ENCODE assay signal across 28 cellular contexts in the genomic region with DNA sequence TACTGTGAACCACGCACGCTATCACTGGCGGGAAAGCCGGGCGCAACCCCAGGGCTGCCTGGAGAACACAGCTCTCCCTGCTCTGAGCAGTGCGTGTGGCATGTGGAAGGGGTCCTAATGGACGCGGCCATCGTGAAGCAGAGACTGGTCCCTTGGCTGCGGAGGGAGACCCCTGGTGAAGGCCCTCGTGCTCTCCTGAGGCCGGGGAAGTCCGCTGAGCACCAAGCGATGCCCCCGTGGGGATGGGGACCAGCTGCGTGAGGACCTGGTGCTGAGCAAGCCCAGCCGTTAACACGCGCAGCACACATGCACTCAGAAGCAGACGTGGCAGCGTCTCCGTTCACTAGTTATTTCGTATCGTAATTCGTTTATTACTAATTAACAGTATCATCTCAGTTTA.
"Had no signal": no experiment of that assay in that cellular context is flagged by ENCODE, and none has a peak within 500 bp of the region (broad histone marks: within the 10 kb centered on the region; RNA-seq: fewer than 3 reads in every experiment).

No MANE protein-coding gene starts in this region.

- FAIRE-seq: colon, endometrium, endothelial cell of umbilical vein, frontal cortex had no signal

- H3K27ac ChIP-seq: colonic mucosa, coronary artery, dorsolateral prefrontal cortex, epithelial cell of prostate, esophagus muscularis mucosa, esophagus squamous epithelium, foreskin keratinocyte, gastrocnemius medialis, gastroesophageal sphincter, heart left ventricle, heart right ventricle had no signal

- H3K9me3 ChIP-seq: colonic mucosa, esophagus muscularis mucosa, esophagus squamous epithelium, gastrocnemius medialis, gastroesophageal sphincter, heart left ventricle, heart right ventricle had no signal

- ATAC-seq: effector memory CD8-positive, alpha-beta T cell; esophagus mucosa; foreskin keratinocyte; gastrocnemius medialis; gastroesophageal sphincter; heart left ventricle; heart right ventricle had no signal

- H3K4me3 Mint-ChIP-seq: dendritic cell treated with granulocyte-macrophage colony-stimulating factor and Interleukin-4, amounts not matched to agents 40 ng/mL and 50 ng/mL, for 4 days; effector memory CD8-positive, alpha-beta T cell; endodermal cell had no signal

- H3K27me3 ChIP-seq: colonic mucosa, dorsolateral prefrontal cortex, esophagus muscularis mucosa, esophagus squamous epithelium, foreskin keratinocyte, gastrocnemius medialis, gastroesophageal sphincter, heart left ventricle, heart right ventricle had no signal

- H3K4me1 Mint-ChIP-seq: endodermal cell had no signal

- H3K9me3 Mint-ChIP-seq: dendritic cell treated with granulocyte-macrophage colony-stimulating factor and Interleukin-4, amounts not matched to agents 40 ng/mL and 50 ng/mL, for 4 days; effector memory CD8-positive, alpha-beta T cell; endodermal cell had no signal

- DNase-seq: colonic mucosa; cortex of kidney; dermis blood vessel endothelial cell; dorsolateral prefrontal cortex; effector CD4-positive, alpha-beta T cell; effector CD8-positive, alpha-beta T cell; effector memory CD4-positive, alpha-beta T cell; effector memory CD8-positive, alpha-beta T cell; endodermal cell; erythroblast; esophagus squamous epithelium; foreskin fibroblast; foreskin keratinocyte; foreskin melanocyte; gastrocnemius medialis; head of caudate nucleus; heart left ventricle; heart right ventricle had no signal

- H3K4me1 ChIP-seq: colonic mucosa, foreskin keratinocyte, gastrocnemius medialis had no signal

- H3K36me3 ChIP-seq: gastrocnemius medialis had no signal

- H3K4me3 ChIP-seq: colonic mucosa, coronary artery, dorsolateral prefrontal cortex, esophagus muscularis mucosa, esophagus squamous epithelium, gastrocnemius medialis, gastroesophageal sphincter, heart left ventricle, heart right ventricle had no signal

- H3K27me3 Mint-ChIP-seq: dendritic cell treated with granulocyte-macrophage colony-stimulating factor and Interleukin-4, amounts not matched to agents 40 ng/mL and 50 ng/mL, for 4 days; effector memory CD8-positive, alpha-beta T cell had no signal

- H3K27ac Mint-ChIP-seq: dendritic cell treated with granulocyte-macrophage colony-stimulating factor and Interleukin-4, amounts not matched to agents 40 ng/mL and 50 ng/mL, for 4 days; effector memory CD8-positive, alpha-beta T cell; endodermal cell had no signal
